ENCODE assay signal across 14 cellular contexts in the genomic region with DNA sequence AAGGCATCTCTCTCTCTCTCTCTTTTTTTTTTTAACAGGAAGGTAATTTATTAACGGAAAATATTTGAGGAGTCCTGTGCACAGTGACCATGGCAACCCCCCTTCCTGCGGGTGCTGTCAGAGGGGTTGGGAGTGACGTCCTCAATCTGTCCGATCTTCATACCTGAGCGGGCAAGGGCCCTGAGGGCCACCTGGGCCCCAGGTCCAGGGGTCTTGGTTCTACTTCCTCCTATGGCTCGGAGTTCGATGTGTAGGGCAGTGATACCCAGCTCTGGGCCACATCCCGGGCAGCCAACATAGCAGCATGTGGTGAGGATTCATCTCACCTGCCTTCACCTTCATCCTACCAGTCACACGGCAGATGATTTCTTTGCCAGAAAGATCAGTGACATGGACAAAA.
"Had no signal": no experiment of that assay in that cellular context is flagged by ENCODE, and none has a peak within 500 bp of the region (broad histone marks: within the 10 kb centered on the region; RNA-seq: fewer than 3 reads in every experiment).

No MANE protein-coding gene starts in this region.

- H3K9me3 ChIP-seq: ascending aorta, esophagus muscularis mucosa, ovary, spleen had no signal

- H3K27me3 Mint-ChIP-seq: activated CD4-positive, alpha-beta memory T cell treated with anti-CD3 and anti-CD28 coated beads for 36 hours; dendritic cell treated with granulocyte-macrophage colony-stimulating factor and Interleukin-4, amounts not matched to agents 40 ng/mL and 50 ng/mL, for 4 days had no signal

- H3K27me3 ChIP-seq: ascending aorta, esophagus muscularis mucosa, hepatocyte, ovary, spleen had no signal

- H3K27ac ChIP-seq: hepatocyte, ovary had no signal

- H3K36me3 ChIP-seq: ovary had no signal

- H3K4me3 ChIP-seq: ascending aorta, esophagus muscularis mucosa, hepatocyte, ovary, spleen had no signal

- DNase-seq: activated CD4-positive, alpha-beta memory T cell treated with anti-CD3 and anti-CD28 coated beads for 36 hours; activated naive CD4-positive, alpha-beta T cell treated with anti-CD3 and anti-CD28 coated beads for 36 hours; activated T-cell treated with anti-CD3 and anti-CD28 coated beads for 4 hours; effector memory CD4-positive, alpha-beta T cell; ovary; spleen; stimulated activated naive CD4-positive, alpha-beta T cell; SW 1271 had no signal

- H3K27ac Mint-ChIP-seq: activated CD4-positive, alpha-beta memory T cell treated with anti-CD3 and anti-CD28 coated beads for 36 hours; activated naive CD4-positive, alpha-beta T cell treated with anti-CD3 and anti-CD28 coated beads for 36 hours had no signal

- H3K9me3 Mint-ChIP-seq: activated CD4-positive, alpha-beta memory T cell treated with anti-CD3 and anti-CD28 coated beads for 36 hours; activated naive CD4-positive, alpha-beta T cell treated with anti-CD3 and anti-CD28 coated beads for 36 hours; dendritic cell treated with granulocyte-macrophage colony-stimulating factor and Interleukin-4, amounts not matched to agents 40 ng/mL and 50 ng/mL, for 4 days had no signal

- ATAC-seq: left lobe of liver, sciatic nerve had no signal

- H3K4me3 Mint-ChIP-seq: activated CD4-positive, alpha-beta memory T cell treated with anti-CD3 and anti-CD28 coated beads for 36 hours; activated naive CD4-positive, alpha-beta T cell treated with anti-CD3 and anti-CD28 coated beads for 36 hours; dendritic cell treated with granulocyte-macrophage colony-stimulating factor and Interleukin-4, amounts not matched to agents 40 ng/mL and 50 ng/mL, for 4 days had no signal
